In the genomic region with DNA sequence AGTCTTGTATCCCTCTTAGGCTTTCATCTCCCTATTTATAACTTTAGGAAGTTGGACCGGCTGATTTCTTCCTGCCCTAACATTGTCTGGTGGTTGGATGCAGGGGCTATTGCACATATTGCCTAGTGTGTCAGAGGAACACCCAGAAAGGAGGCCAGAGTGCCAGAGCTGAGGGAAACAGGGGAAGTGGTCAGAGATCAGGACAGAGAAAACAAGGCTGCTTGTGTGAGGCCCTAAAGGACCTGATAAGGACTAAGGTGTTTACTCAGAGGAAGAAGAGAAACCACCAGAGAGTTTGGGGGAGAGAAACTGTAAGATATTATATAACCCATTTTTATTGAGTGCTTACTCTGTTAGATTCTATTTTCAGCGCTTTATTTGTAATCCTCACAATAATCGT, we compare ENCODE assay signal across 11 cellular contexts. TPM values are rescaled to one million over a fixed set of nuclear protein-coding genes. Genes with fewer than 3 reads are reported as not detected.
A peak's percentile ranks its signal among the peaks of the same experiment; 100 is the strongest.
DNase-seq lines count a peak whose midpoint lies in the region; ATAC-seq and TF ChIP-seq lines count a peak whose summit lies in the region.
"Had no signal": no experiment of that assay in that cellular context is flagged by ENCODE, and none has a peak within 500 bp of the region (broad histone marks: within the 10 kb centered on the region; RNA-seq: fewer than 3 reads in every experiment).

No MANE protein-coding gene starts in this region.

- TF ChIP-seq CTCF in CD14-positive monocyte (IDR thresholded peaks at IDR 0.05) (no peak), Panc1 (IDR thresholded peaks at IDR 0.05) (no peak)

- POLR2A ChIA-PET in Panc1 (lab: Charles Lee): no interaction called here

- intact Hi-C loops in CD14-positive monocyte (cut with micrococcal nuclease) (no loop called here), Panc1 (cut with micrococcal nuclease; ENCODE audit: unreplicated experiment) (no loop called here), left ventricle myocardium superior (cut with micrococcal nuclease) (no loop called here)

- peaks cover 43% of the 10 kb centered on the region for H3K4me1 Mint-ChIP-seq in CD14-positive monocyte

- CTCF ChIA-PET in Panc1 (lab: Charles Lee): no interaction called here

- no peaks in the 10 kb centered on the region for H3K36me3 ChIP-seq in Panc1 (ENCODE audit: control insufficient read depth, insufficient read depth, low read length)

- peak overlapping the region in 1 of 2 donors; percentile 3 for H3K4me3 Mint-ChIP-seq in CD14-positive monocyte
- H3K4me3 Mint-ChIP-seq: B cell, memory B cell had no signal

- peak overlapping the region; percentile 60; the same call in 1 of the 2 replicates for H3K27ac ChIP-seq in Panc1 (ENCODE audit: low read length)
- no peak overlapping the region for H3K27ac ChIP-seq in substantia nigra (ENCODE audit: low read depth, low read length, poor library complexity, severe bottlenecking)

- H3K27ac Mint-ChIP-seq in CD14-positive monocyte: peak overlapping the region; percentile 56 to 86 (median 78)
- H3K27ac Mint-ChIP-seq: B cell, memory B cell had no signal

- no peaks in the 10 kb centered on the region for H3K27me3 ChIP-seq in Panc1 (ENCODE audit: control insufficient read depth, insufficient read depth, low read length)

- no peaks in the 10 kb centered on the region for H3K9me3 ChIP-seq in Panc1 (ENCODE audit: control insufficient read depth, insufficient read depth, low read depth, low read length)

- no peak overlapping the region for H3K4me3 ChIP-seq in Panc1 (ENCODE audit: low read depth in 2 of 2, low read length in 2 of 2)

- peaks cover 37% of the 10 kb centered on the region for H3K4me1 ChIP-seq in Panc1 (ENCODE audit: control insufficient read depth, insufficient read depth, low read length)

- H3K9me3 Mint-ChIP-seq in CD14-positive monocyte: no peaks in the 10 kb centered on the region
- H3K9me3 Mint-ChIP-seq: memory B cell had no signal

- H3K36me3 Mint-ChIP-seq in CD14-positive monocyte: no peaks in the 10 kb centered on the region
- H3K36me3 Mint-ChIP-seq: memory B cell had no signal

- in situ Hi-C loops in Panc1 (cut with HindIII; ENCODE audit: low pct_unique_long_range_greater_than_20kb, low sequenced_read_pairs): no loop called here

- ATAC-seq in GM21619 (IDR thresholded peaks at IDR 0.05; ENCODE audit: unreplicated experiment) (peak; percentile 68), Panc1 (no peak), left ventricle myocardium superior (peak; percentile 11)
- no peak for ATAC-seq in stimulated activated naive CD8-positive, alpha-beta T cell treated with anti-CD3 and anti-CD28 coated beads, Interleukin-15, Interleukin-2, amounts not matched to agents 100 U/mL and 50 U/mL, for 24 hours

- DNase-seq in CD14-positive monocyte (ENCODE audit: low spot score) (peak; percentile 53), Panc1 (ENCODE audit: low read depth, low spot score) (no peak), left ventricle myocardium superior (no peak), substantia nigra (lab: John Stamatoyannopoulos, UW) (no peak), cerebellum (ENCODE audit: low spot score) (no peak), iPS-NIHi7 (ENCODE audit: extremely low spot score) (no peak)
- no peak for DNase-seq in stimulated activated naive CD8-positive, alpha-beta T cell treated with anti-CD3 and anti-CD28 coated beads, Interleukin-15, Interleukin-2, amounts not matched to agents 100 U/mL and 50 U/mL, for 24 hours
- DNase-seq: NCI-H1436 treated with DMSO at 0.1 percent for 48 hours had no signal

- H3K27me3 Mint-ChIP-seq in CD14-positive monocyte (ENCODE audit: low read depth in 3 of 3): no peaks in the 10 kb centered on the region
- H3K27me3 Mint-ChIP-seq: B cell, memory B cell had no signal

- no TSS peak for BruUV-seq in Panc1 (replicated peaks; lab: Mats Ljungman, UMichigan)

RNA-seq across cellular contexts. Expression of a gene that starts 53.9 kb away (rescaled TPM):
- 1 to 10 TPM; 3.4 to 4.9 TPM for polyA plus RNA-seq in CD14-positive monocyte
- total RNA-seq in Panc1 (2021; ENCODE audit: unreplicated experiment) (44.8 TPM), left ventricle myocardium superior (12.8 TPM), cerebellum (95.2 TPM)
- 13.6 TPM for polyA plus RNA-seq in Panc1 (2012; ENCODE audit: insufficient read length)

Comparison
In these comparisons a context has a peak if more than half of its experiments do, and no peak if none do; other contexts are left out.
1. ATAC-seq: peak in GM21619 (single experiment) and left ventricle myocardium superior (single experiment); none in Panc1 (single experiment) and stimulated activated naive CD8-positive, alpha-beta T cell treated with anti-CD3 and anti-CD28 coated beads, Interleukin-15, Interleukin-2, amounts not matched to agents 100 U/mL and 50 U/mL, for 24 hours (single experiment).